Comparison of ENCODE assay signal across 19 cellular contexts in genomic region chr6:14816106-14816864, GRCh38.
A peak's percentile ranks its signal among the peaks of the same experiment; 100 is the strongest.
DNase-seq lines count a peak whose midpoint lies in the region; ATAC-seq, FAIRE-seq and TF ChIP-seq lines count a peak whose summit lies in the region.
"Had no signal": no experiment of that assay in that cellular context is flagged by ENCODE, and none has a peak within 500 bp of the region (broad histone marks: within the 10 kb centered on the region; RNA-seq: fewer than 3 reads in every experiment).

No MANE protein-coding gene starts in this region.

- BruUV-seq in IMR-90 (replicated peaks; lab: Mats Ljungman, UMichigan), result no TSS peak
- BruUV-seq in K562 (replicated peaks; lab: Mats Ljungman, UMichigan), result no TSS peak

- H3K9me1 ChIP-seq in IMR-90 (ENCODE audit: insufficient read depth, low read length) (0 out of 2 replicates have a peak, but pooled peaks cover 5% of the 10 kb centered on the region), K562 (ENCODE audit: control insufficient read depth, insufficient read depth, low read length) (no peaks in the 10 kb centered on the region)

- H3K4me3 ChIP-seq in IMR-90 (ENCODE audit: insufficient read depth, low read depth, low read length) (no peak overlapping the region), K562 (no peak overlapping the region)
- H3K4me3 ChIP-seq: vagina had no signal

- H3K4me2 ChIP-seq in IMR-90 (ENCODE audit: low read depth, low read length) (no peak overlapping the region), K562 (ENCODE audit: insufficient read depth, low read length) (no peak overlapping the region)

- no peaks in the 10 kb centered on the region for H3K36me3 Mint-ChIP-seq in neural crest cell (ENCODE audit: low read depth)
- no peaks in the 10 kb centered on the region for H3K36me3 Mint-ChIP-seq in effector memory CD8-positive, alpha-beta T cell (ENCODE audit: insufficient read depth)
- H3K36me3 Mint-ChIP-seq in activated CD8-positive, alpha-beta T cell treated with anti-CD3 and anti-CD28 coated beads for 36 hours (ENCODE audit: low read depth), result peaks cover 3% of the 10 kb centered on the region
- H3K36me3 Mint-ChIP-seq: WTC11 had no signal

- TF ChIP-seq EP300 in K562 (IDR thresholded peaks at IDR 0.05; ENCODE audit: low read length), result no peak

- in situ Hi-C loops in IMR-90 (cut with MboI; ENCODE audit: low sequenced_read_pairs) (no loop called here), K562 (cut with MboI) (no loop called here)

- H4K91ac ChIP-seq in IMR-90 (ENCODE audit: insufficient read depth, low read depth, low read length), result no peak overlapping the region

- no peak overlapping the region for H2AK9ac ChIP-seq in IMR-90 (replicated peaks; ENCODE audit: low read depth, low read length, poor library complexity)

- H3K36me3 ChIP-seq in IMR-90 (ENCODE audit: control insufficient read depth, insufficient read depth, low read length) (no peaks in the 10 kb centered on the region), K562 (ENCODE audit: control insufficient read depth, insufficient read depth, low read length) (no peaks in the 10 kb centered on the region)
- H3K36me3 ChIP-seq: vagina had no signal

- H3K27ac Mint-ChIP-seq in neural crest cell (ENCODE audit: unreplicated experiment), result peak overlapping the region; percentile 79
- no peak overlapping the region for H3K27ac Mint-ChIP-seq in effector memory CD8-positive, alpha-beta T cell
- no peak overlapping the region for H3K27ac Mint-ChIP-seq in activated CD8-positive, alpha-beta T cell treated with anti-CD3 and anti-CD28 coated beads for 36 hours
- H3K27ac Mint-ChIP-seq: activated naive CD8-positive, alpha-beta T cell treated with anti-CD3 and anti-CD28 coated beads, Interleukin-2, amount 50 U/mL, for 24 hours; H9; WTC11 had no signal

- no peaks in the 10 kb centered on the region for H3K27me3 Mint-ChIP-seq in neural crest cell (ENCODE audit: low read depth)
- peaks cover 0 to 6% of the 10 kb centered on the region in 2 donors for H3K27me3 Mint-ChIP-seq in effector memory CD8-positive, alpha-beta T cell
- H3K27me3 Mint-ChIP-seq in activated CD8-positive, alpha-beta T cell treated with anti-CD3 and anti-CD28 coated beads for 36 hours, result no peaks in the 10 kb centered on the region
- H3K27me3 Mint-ChIP-seq: activated naive CD8-positive, alpha-beta T cell treated with anti-CD3 and anti-CD28 coated beads, Interleukin-2, amount 50 U/mL, for 24 hours; central memory CD8-positive, alpha-beta T cell had no signal

- H4K5ac ChIP-seq in IMR-90 (ENCODE audit: low read depth, low read length), result no peak overlapping the region

- no peak overlapping the region for H3K18ac ChIP-seq in IMR-90 (ENCODE audit: low read depth, low read length)

- DNase-seq in Ammon's horn (ENCODE audit: low spot score) (peak; percentile 18), IMR-90 (peak; percentile 60), K562 (ENCODE audit: extremely low read depth in 1 of 4, low spot score in 3 of 4) (peak in 1 of 4 experiments; percentile 30), neural crest cell (ENCODE audit: low read depth, low spot score) (no peak), NCI-H2227 treated with DMSO at 0.1 percent for 48 hours (lab: John Stamatoyannopoulos, UW) (no peak)
- DNase-seq in effector memory CD8-positive, alpha-beta T cell, result no peak
- DNase-seq in activated CD8-positive, alpha-beta T cell treated with anti-CD3 and anti-CD28 coated beads for 36 hours, result no peak
- DNase-seq: activated naive CD8-positive, alpha-beta T cell treated with anti-CD3 and anti-CD28 coated beads, Interleukin-2, amount 50 U/mL, for 24 hours; effector memory CD4-positive, alpha-beta T cell; GF-D8; H9; KBM-7; NCI-H1105 treated with DMSO at 0.1 percent for 48 hours; NCI-H2171; stimulated activated CD4-positive, alpha-beta T cell treated with anti-CD3 and anti-CD28 coated beads, Interleukin-4, amount 100 ng/mL, for 24 hours had no signal

- TF ChIP-seq POLR2A in IMR-90 (IDR thresholded peaks at IDR 0.05; ENCODE audit: low read depth, low read length) (no peak), K562 (conservative IDR thresholded peaks at IDR 0.05) (no peak)

- H3K9me3 ChIP-seq in IMR-90 (ENCODE audit: control insufficient read depth, insufficient read depth, low read length), result no peaks in the 10 kb centered on the region
- H3K9me3 ChIP-seq in K562 (replicated peaks; ENCODE audit: control insufficient read depth, insufficient read depth, low read depth, low read length), result no peaks in the 10 kb centered on the region
- H3K9me3 ChIP-seq: vagina had no signal

- TF ChIP-seq CTCF in IMR-90 (conservative IDR thresholded peaks at IDR 0.05; ENCODE audit: low read depth, low read length), result no peak
- peak in 2 of 3 experiments; percentile 16 to 29; a peak in 2 of 6 replicates for TF ChIP-seq CTCF in K562 (IDR thresholded peaks at IDR 0.05 in 2 of 3, conservative IDR thresholded peaks at IDR 0.05 in 1 of 3; ENCODE audit: insufficient read depth in 2 of 3, low read depth in 1 of 3, low read length in 3 of 3)
- TF ChIP-seq CTCF in neural crest cell (conservative IDR thresholded peaks at IDR 0.05), result no peak
- no peak for TF ChIP-seq CTCF in activated CD8-positive, alpha-beta T cell treated with anti-CD3 and anti-CD28 coated beads for 36 hours (IDR thresholded peaks at IDR 0.05)

- no peak overlapping the region for H3K23ac ChIP-seq in IMR-90 (ENCODE audit: low read depth, low read length)

- H2BK15ac ChIP-seq in IMR-90 (ENCODE audit: low read depth, low read length), result no peak overlapping the region

- no peak overlapping the region for H3K14ac ChIP-seq in IMR-90 (replicated peaks; ENCODE audit: low read depth, low read length)

- peaks cover 65% of the 10 kb centered on the region for H3K4me1 Mint-ChIP-seq in neural crest cell
- H3K4me1 Mint-ChIP-seq in effector memory CD8-positive, alpha-beta T cell (ENCODE audit: low read depth in 2 of 2), result peaks cover 0 to 3% of the 10 kb centered on the region in 2 donors
- peaks cover 7% of the 10 kb centered on the region for H3K4me1 Mint-ChIP-seq in activated CD8-positive, alpha-beta T cell treated with anti-CD3 and anti-CD28 coated beads for 36 hours (ENCODE audit: low read depth)
- H3K4me1 Mint-ChIP-seq: central memory CD8-positive, alpha-beta T cell had no signal

- H3K9ac ChIP-seq in IMR-90 (ENCODE audit: low read depth, low read length) (no peak overlapping the region), K562 (ENCODE audit: insufficient read depth in 1 of 2, low read depth in 2 of 2, low read length in 2 of 2) (no peak overlapping the region)

- no CpG with 5 or more reads among the region's 12 CpGs for WGBS in IMR-90 (ENCODE audit: extremely low coverage in 2 of 2, insufficient read length in 1 of 2), 2 experiments
- 45% methylated on average over 12 of the region's 12 CpGs for WGBS in K562 (ENCODE audit: insufficient coverage, low coverage, missing lambda C conversion rate)

- no peaks in the 10 kb centered on the region for H4K20me1 ChIP-seq in IMR-90 (ENCODE audit: insufficient read depth, low read length)
- H4K20me1 ChIP-seq in K562 (replicated peaks; ENCODE audit: control insufficient read depth, insufficient read depth, low read length), result no peaks in the 10 kb centered on the region

- dilution Hi-C loops in IMR-90 (cut with HindIII; ENCODE audit: low sequenced_read_pairs, unreplicated experiment), result no loop called here

- H2AK5ac ChIP-seq in IMR-90 (ENCODE audit: low read depth, low read length), result peak overlapping the region; percentile 76

- H3K4me3 Mint-ChIP-seq in neural crest cell, result no peak overlapping the region
- no peak overlapping the region for H3K4me3 Mint-ChIP-seq in effector memory CD8-positive, alpha-beta T cell
- H3K4me3 Mint-ChIP-seq in activated CD8-positive, alpha-beta T cell treated with anti-CD3 and anti-CD28 coated beads for 36 hours, result no peak overlapping the region
- H3K4me3 Mint-ChIP-seq: activated naive CD8-positive, alpha-beta T cell treated with anti-CD3 and anti-CD28 coated beads, Interleukin-2, amount 50 U/mL, for 24 hours; central memory CD8-positive, alpha-beta T cell; H9; WTC11 had no signal

- no peak for FAIRE-seq in K562 (lab: Jason Lieb, UNC)

- H2AFZ ChIP-seq in IMR-90 (replicated peaks; ENCODE audit: low read length, poor library complexity) (no peak overlapping the region), K562 (ENCODE audit: low read depth, low read length) (peak overlapping the region; percentile 10; the same call in 1 of the 2 replicates)

- H2BK5ac ChIP-seq in IMR-90 (ENCODE audit: low read depth, low read length, poor library complexity, severe bottlenecking), result no peak overlapping the region

- POLR2A ChIA-PET in IMR-90 (lab: Charles Lee; ENCODE audit: unreplicated experiment) (no interaction called here), K562 (lab: Yijun Ruan, JAX) (interaction anchor here (0.6 to 1.7 kb wide), 4 partner anchors 9 to 905 kb away, joined by 3 to 4 read pairs (median 4); no protein-coding TSS in a partner anchor)
- POLR2A ChIA-PET in activated CD8-positive, alpha-beta T cell treated with anti-CD3 and anti-CD28 coated beads for 36 hours (lab: Charles Lee), result no interaction called here

- H3K4me1 ChIP-seq in IMR-90 (ENCODE audit: control insufficient read depth, insufficient read depth, low read length), result no peaks in the 10 kb centered on the region
- no peaks in the 10 kb centered on the region; a peak in 2 of 5 replicates for H3K4me1 ChIP-seq in K562 (replicated peaks in 1 of 2; ENCODE audit: control insufficient read depth in 2 of 2, insufficient read depth in 2 of 2, low read length in 2 of 2)
- H3K4me1 ChIP-seq: vagina had no signal

- H2BK120ac ChIP-seq in IMR-90 (ENCODE audit: low read depth, low read length), result no peak overlapping the region

- no peak for TF ChIP-seq RAD21 in IMR-90 (IDR thresholded peaks at IDR 0.05; ENCODE audit: low read length)
- TF ChIP-seq RAD21 in K562 (CRISPR knock-in tag; conservative IDR thresholded peaks at IDR 0.05 in 1 of 2, IDR thresholded peaks at IDR 0.05 in 1 of 2), result peak; percentile 23 to 39; a peak in 3 of 4 replicates

- H3K4ac ChIP-seq in IMR-90 (ENCODE audit: low read depth, low read length), result no peak overlapping the region

- H3K9me3 Mint-ChIP-seq in neural crest cell, result peaks cover 12% of the 10 kb centered on the region
- no peaks in the 10 kb centered on the region for H3K9me3 Mint-ChIP-seq in effector memory CD8-positive, alpha-beta T cell
- no peaks in the 10 kb centered on the region for H3K9me3 Mint-ChIP-seq in activated CD8-positive, alpha-beta T cell treated with anti-CD3 and anti-CD28 coated beads for 36 hours
- H3K9me3 Mint-ChIP-seq: central memory CD8-positive, alpha-beta T cell; H9; WTC11 had no signal

- no peak overlapping the region for H2BK20ac ChIP-seq in IMR-90 (ENCODE audit: low read depth, low read length)

- CTCF ChIA-PET in IMR-90 (lab: Yijun Ruan, JAX), result no interaction called here
- CTCF ChIA-PET in K562 (lab: Yijun Ruan, JAX; ENCODE audit: low intra/inter-chr PET ratio), result no interaction called here
- CTCF ChIA-PET in activated CD8-positive, alpha-beta T cell treated with anti-CD3 and anti-CD28 coated beads for 36 hours (lab: Charles Lee), result no interaction called here

- H3K27ac ChIP-seq in IMR-90 (ENCODE audit: insufficient read depth, low read length), result no peak overlapping the region
- H3K27ac ChIP-seq in K562 (ENCODE audit: extremely low read depth, low read depth, low read length), result no peak overlapping the region
- H3K27ac ChIP-seq: vagina had no signal

- H3K79me1 ChIP-seq in IMR-90 (ENCODE audit: low read depth in 1 of 2, low read length in 2 of 2), result no peaks in the 10 kb centered on the region

- intact Hi-C loops in IMR-90 (cut with micrococcal nuclease) (no loop called here), K562 (cut with micrococcal nuclease) (no loop called here)
- intact Hi-C loops in activated CD8-positive, alpha-beta T cell treated with anti-CD3 and anti-CD28 coated beads for 36 hours (cut with micrococcal nuclease), result no loop called here

- no peak overlapping the region for H3K56ac ChIP-seq in IMR-90 (ENCODE audit: extremely low read depth, insufficient read depth, low read length)

- H3K27me3 ChIP-seq in IMR-90 (ENCODE audit: control insufficient read depth, insufficient read depth, low read length), result no peaks in the 10 kb centered on the region
- no peaks in the 10 kb centered on the region for H3K27me3 ChIP-seq in K562 (ENCODE audit: control insufficient read depth in 2 of 2, insufficient read depth in 2 of 2, low read length in 2 of 2)
- H3K27me3 ChIP-seq: vagina had no signal

- no peak overlapping the region for H4K8ac ChIP-seq in IMR-90 (ENCODE audit: low read depth in 2 of 2, low read length in 2 of 2)

- ATAC-seq in IMR-90 (ENCODE audit: low read depth) (no peak), K562 (peak; percentile 75), GM18907 (IDR thresholded peaks at IDR 0.05; ENCODE audit: unreplicated experiment) (no peak)
- ATAC-seq in effector memory CD8-positive, alpha-beta T cell (replicated peaks), result no peak
- no peak for ATAC-seq in activated CD8-positive, alpha-beta T cell treated with anti-CD3 and anti-CD28 coated beads for 36 hours
- ATAC-seq: activated naive CD8-positive, alpha-beta T cell treated with anti-CD3 and anti-CD28 coated beads, Interleukin-2, amount 50 U/mL, for 24 hours; WTC11 had no signal

- no peaks in the 10 kb centered on the region for H3K79me2 ChIP-seq in K562 (ENCODE audit: control insufficient read depth, insufficient read depth, low read length)

Comparison
In these comparisons a context has a peak if more than half of its experiments do, and no peak if none do; other contexts are left out.
1. DNase-seq: peak in Ammon's horn (single experiment) and IMR-90 (single experiment); none in neural crest cell (single experiment), NCI-H2227 treated with DMSO at 0.1 percent for 48 hours (single experiment), effector memory CD8-positive, alpha-beta T cell (0 of 3) and activated CD8-positive, alpha-beta T cell treated with anti-CD3 and anti-CD28 coated beads for 36 hours (single experiment).
2. CTCF ChIP-seq: peak in K562 (2 of 3); none in IMR-90 (single experiment), neural crest cell (single experiment) and activated CD8-positive, alpha-beta T cell treated with anti-CD3 and anti-CD28 coated beads for 36 hours (single experiment).